32 cellular contexts compared by ENCODE assay signal in the genomic region with DNA sequence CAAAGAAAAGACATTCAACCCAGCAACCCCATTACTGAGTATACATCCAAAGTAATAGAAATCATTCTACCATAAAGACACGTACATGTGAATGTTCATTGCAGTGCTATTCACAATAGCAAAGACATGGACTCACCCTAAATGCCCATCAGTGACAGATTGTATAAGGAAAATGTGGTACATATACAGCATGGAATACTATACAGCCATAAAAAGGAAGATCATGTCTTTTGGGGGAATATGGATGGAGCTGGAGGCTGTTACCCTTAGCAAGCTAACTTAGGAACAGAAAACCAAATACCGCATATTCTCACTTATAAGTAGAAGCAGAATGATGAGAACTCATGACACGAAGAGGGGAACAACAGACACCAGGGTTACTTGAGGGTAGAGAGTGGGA.
"Had no signal": no experiment of that assay in that cellular context is flagged by ENCODE, and none has a peak within 500 bp of the region (broad histone marks: within the 10 kb centered on the region; RNA-seq: fewer than 3 reads in every experiment).

No MANE protein-coding gene starts in this region.

- H3K36me3 ChIP-seq: adrenal gland, brain microvascular endothelial cell, breast epithelium had no signal

- H3K9me3 ChIP-seq: adrenal gland, body of pancreas, breast epithelium had no signal

- H3K4me3 ChIP-seq: adrenal gland, body of pancreas, breast epithelium, coronary artery had no signal

- H3K4me1 ChIP-seq: breast epithelium had no signal

- FAIRE-seq: astrocyte had no signal

- H3K27ac ChIP-seq: adrenal gland, body of pancreas, brain microvascular endothelial cell, breast epithelium, coronary artery, VCaP had no signal

- ATAC-seq: activated CD8-positive, alpha-beta T cell treated with anti-CD3 and anti-CD28 coated beads for 36 hours; activated naive CD4-positive, alpha-beta T cell treated with anti-CD3 and anti-CD28 coated beads, Interleukin-2, amount 50 U/mL, for 72 hours; activated T-cell treated with anti-CD3 and anti-CD28 coated beads, Interleukin-2, amount 50 U/mL, for 4 hours; activated T-cell treated with anti-CD3 and anti-CD28 coated beads, Interleukin-2, amount 50 U/mL, for 72 hours; activated T-helper 17 cell treated with anti-CD3 and anti-CD28 coated beads, Interleukin-2, amount 50 U/mL, for 72 hours; body of pancreas had no signal

- DNase-seq: activated B cell treated with CpG ODN at 0.5 μM for 24 hours; activated CD4-positive, alpha-beta memory T cell treated with anti-CD3 and anti-CD28 coated beads for 36 hours; activated CD4-positive, alpha-beta T cell treated with anti-CD3 and anti-CD28 coated beads for 4 hours; activated CD4-positive, alpha-beta T cell treated with anti-CD3 and anti-CD28 coated beads, Interleukin-2, amount 10 ng/mL, durations not matched to agents 24 days and 14 days; activated CD4-positive, alpha-beta T cell treated with anti-CD3 and anti-CD28 coated beads, Interleukin-2, amount 50 U/mL, for 1 hour; activated CD4-positive, alpha-beta T cell treated with anti-CD3 and anti-CD28 coated beads, Interleukin-2, amount 50 U/mL, for 4 hours; activated CD4-positive, CD25-positive, alpha-beta regulatory T cell treated with anti-CD3 and anti-CD28 coated beads, Interleukin-2, amount 50 U/mL, for 72 hours; activated CD8-positive, alpha-beta memory T cell treated with anti-CD3 and anti-CD28 coated beads, Interleukin-2, amount 50 U/mL, for 4 hours; activated CD8-positive, alpha-beta T cell treated with anti-CD3 and anti-CD28 coated beads for 36 hours; activated effector memory CD4-positive, alpha-beta T cell treated with anti-CD3 and anti-CD28 coated beads, Interleukin-2, amount 50 U/mL, for 16 hours; activated gamma-delta T cell treated with Interleukin-2 at 50 U/mL for 16 hours; activated naive CD4-positive, alpha-beta T cell; activated naive CD4-positive, alpha-beta T cell treated with anti-CD3 and anti-CD28 coated beads for 36 hours; activated naive CD4-positive, alpha-beta T cell treated with anti-CD3 and anti-CD28 coated beads, Interleukin-2, amount 50 U/mL, for 16 hours; activated naive CD8-positive, alpha-beta T cell treated with anti-CD3 and anti-CD28 coated beads for 36 hours; activated T-cell treated with anti-CD3 and anti-CD28 coated beads for 4 hours; activated T-cell treated with anti-CD3 and anti-CD28 coated beads, Interleukin-2, amount 50 U/mL, for 1 hour; activated T-cell treated with anti-CD3 and anti-CD28 coated beads, Interleukin-2, amount 50 U/mL, for 4 hours; activated T-cell treated with anti-CD3 and anti-CD28 coated beads, Interleukin-2, amount 50 U/mL, for 72 hours; adrenal gland; amniotic stem cell; aorta; body of pancreas; brain microvascular endothelial cell; central memory CD4-positive, alpha-beta T cell; T-helper 9 cell had no signal

- H3K27me3 ChIP-seq: adrenal gland, body of pancreas, brain microvascular endothelial cell, breast epithelium had no signal
